In genomic region chr5:6584727-6585126, GRCh38 we compare ENCODE assay signal across 21 cellular contexts.
"Had no signal": no experiment of that assay in that cellular context is flagged by ENCODE, and none has a peak within 500 bp of the region (broad histone marks: within the 10 kb centered on the region; RNA-seq: fewer than 3 reads in every experiment).

No MANE protein-coding gene starts in this region.

- H3K36me3 ChIP-seq: gastrocnemius medialis, suprapubic skin, tibial artery had no signal

- H3K27ac Mint-ChIP-seq: activated CD4-positive, alpha-beta T cell treated with anti-CD3 and anti-CD28 coated beads for 36 hours; activated CD8-positive, alpha-beta T cell treated with anti-CD3 and anti-CD28 coated beads, Interleukin-2, amount 10 ng/mL, durations not matched to agents 7 days and 5 days; activated naive CD8-positive, alpha-beta T cell; natural killer cell; progenitor cell of endocrine pancreas; T-helper 2 cell treated with Interferon-gamma antibody and Interleukin-4, amounts not matched to agents 5 μg/mL and 100 μg/mL, for 36 hours had no signal

- H3K27ac ChIP-seq: gastrocnemius medialis, suprapubic skin, tibial artery had no signal

- H3K4me3 ChIP-seq: gastrocnemius medialis, suprapubic skin, tibial artery had no signal

- DNase-seq: activated CD4-positive, alpha-beta T cell treated with anti-CD3 and anti-CD28 coated beads for 36 hours; activated CD4-positive, CD25-positive, alpha-beta regulatory T cell; activated CD8-positive, alpha-beta T cell treated with anti-CD3 and anti-CD28 coated beads, Interleukin-2, amount 10 ng/mL, durations not matched to agents 7 days and 5 days; activated effector memory CD4-positive, alpha-beta T cell treated with Interleukin-2 at 50 U/mL for 16 hours; activated naive CD4-positive, alpha-beta T cell treated with Interleukin-2 at 50 U/mL for 16 hours; anterior cingulate cortex; effector CD4-positive, alpha-beta T cell; gastrocnemius medialis; glutamatergic neuron; left ventricle myocardium superior; natural killer cell; stimulated activated CD4-positive, alpha-beta T cell treated with anti-CD3 and anti-CD28 coated beads, Interleukin-15, amount 100 ng/mL, for 24 hours; stimulated activated CD4-positive, alpha-beta T cell treated with anti-CD3 and anti-CD28 coated beads, Interleukin-2, amount 100 ng/mL, for 24 hours; stimulated activated naive CD4-positive, alpha-beta T cell; T-helper 1 cell; tibial artery had no signal

- H3K9me3 Mint-ChIP-seq: central memory CD8-positive, alpha-beta T cell; natural killer cell; T-helper 2 cell treated with Interferon-gamma antibody and Interleukin-4, amounts not matched to agents 5 μg/mL and 100 μg/mL, for 36 hours had no signal

- ATAC-seq: activated CD4-positive, alpha-beta T cell treated with anti-CD3 and anti-CD28 coated beads for 36 hours; activated CD8-positive, alpha-beta T cell treated with anti-CD3 and anti-CD28 coated beads, Interleukin-2, amount 10 ng/mL, durations not matched to agents 7 days and 5 days; gastrocnemius medialis; left ventricle myocardium superior; natural killer cell had no signal

- H3K36me3 Mint-ChIP-seq: activated naive CD8-positive, alpha-beta T cell; natural killer cell had no signal

- H3K4me1 Mint-ChIP-seq: central memory CD8-positive, alpha-beta T cell; natural killer cell had no signal

- H3K9me3 ChIP-seq: gastrocnemius medialis, suprapubic skin, tibial artery had no signal

- H3K4me3 Mint-ChIP-seq: activated CD4-positive, alpha-beta T cell treated with anti-CD3 and anti-CD28 coated beads for 36 hours; activated CD8-positive, alpha-beta T cell treated with anti-CD3 and anti-CD28 coated beads, Interleukin-2, amount 10 ng/mL, durations not matched to agents 7 days and 5 days; activated naive CD8-positive, alpha-beta T cell; central memory CD8-positive, alpha-beta T cell; natural killer cell; T-helper 2 cell treated with Interferon-gamma antibody and Interleukin-4, amounts not matched to agents 5 μg/mL and 100 μg/mL, for 36 hours had no signal
